Comparison of ENCODE assay signal across 8 cellular contexts in the genomic region with DNA sequence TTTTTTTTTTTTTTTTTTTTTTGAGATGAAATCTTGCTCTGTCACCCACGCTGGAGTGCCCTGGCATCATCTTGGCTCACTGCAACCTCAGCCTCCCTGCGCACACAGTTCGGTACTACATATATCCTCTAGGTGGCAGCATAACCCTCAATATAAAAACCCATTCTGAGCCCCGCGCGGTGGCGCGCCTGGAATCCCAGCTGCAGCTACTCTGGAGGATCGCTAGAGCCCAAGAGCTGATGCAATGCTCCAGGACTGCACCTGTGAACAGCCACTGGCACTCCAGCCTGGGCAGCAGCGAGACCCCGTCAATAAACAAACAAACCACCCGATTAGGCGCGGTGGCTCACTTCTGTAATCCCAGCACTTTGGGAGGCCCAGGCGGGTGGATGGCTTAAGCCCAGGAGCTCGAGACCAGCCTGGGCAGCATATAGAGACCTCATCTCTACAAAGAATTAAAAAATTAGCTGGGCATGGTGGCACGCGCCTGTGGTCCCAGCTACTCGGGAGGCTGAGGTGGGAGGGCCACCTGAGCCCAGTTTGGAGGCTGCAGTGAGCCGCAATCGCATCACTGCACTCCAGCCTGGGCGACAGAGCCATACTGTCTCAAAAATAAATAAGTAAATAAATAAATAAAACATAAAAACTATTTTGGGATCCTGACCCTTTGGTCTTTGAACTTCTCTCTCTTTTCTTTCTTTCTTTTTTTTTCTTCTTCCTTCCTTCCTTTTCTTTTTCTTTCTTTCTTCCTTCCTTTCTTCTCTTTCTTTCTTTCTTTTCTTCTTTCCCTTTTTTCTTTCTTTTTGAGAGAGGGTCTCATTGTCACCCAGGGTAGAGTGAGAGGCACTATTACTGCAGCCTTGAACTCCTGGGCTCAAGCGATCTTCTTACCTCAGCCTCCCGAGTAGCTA. TPM values are rescaled to one million over a fixed set of nuclear protein-coding genes. Genes with fewer than 3 reads are reported as not detected.
A peak's percentile ranks its signal among the peaks of the same experiment; 100 is the strongest.
DNase-seq lines count a peak whose midpoint lies in the region; ATAC-seq and TF ChIP-seq lines count a peak whose summit lies in the region.

No MANE protein-coding gene starts in this region.

- no peak for TF ChIP-seq POLR2A in prostate gland (IDR thresholded peaks at IDR 0.05)

- peaks cover 6% of the 10 kb centered on the region for H3K27me3 ChIP-seq in cardiac muscle cell
- H3K27me3 ChIP-seq in prostate gland (replicated peaks; ENCODE audit: insufficient read depth), result no peaks in the 10 kb centered on the region
- H3K27me3 ChIP-seq in aorta (ENCODE audit: control insufficient read depth in 1 of 2, insufficient read depth in 2 of 2, low read length in 1 of 2), result no peaks in the 10 kb centered on the region

- intact Hi-C loops in prostate gland (cut with DNase I) (loop anchor here (2.0 kb wide), 1 partner anchor 124 kb away; no protein-coding TSS in a partner anchor), aorta (cut with DNase I) (loop anchor here (2.0 to 10.0 kb wide), 5 partner anchors 122 to 312 kb away; no protein-coding TSS in a partner anchor)

- ATAC-seq in HG02798 (IDR thresholded peaks at IDR 0.05; ENCODE audit: poor library complexity, unreplicated experiment) (peak; percentile 94), aorta (ENCODE audit: low FRiP score) (peak; percentile 97)
- peak; percentile 96 for ATAC-seq in activated naive CD8-positive, alpha-beta T cell treated with anti-CD3 and anti-CD28 coated beads, Interleukin-2, amount 10 ng/mL, durations not matched to agents 7 days and 5 days (ENCODE audit: low read depth)

- no peaks in the 10 kb centered on the region for H3K36me3 ChIP-seq in cardiac muscle cell
- no peaks in the 10 kb centered on the region for H3K36me3 ChIP-seq in prostate gland
- no peaks in the 10 kb centered on the region for H3K36me3 ChIP-seq in aorta (ENCODE audit: control insufficient read depth in 1 of 2, insufficient read depth in 2 of 2, low read length in 1 of 2)

- no peaks in the 10 kb centered on the region for H3K36me3 Mint-ChIP-seq in activated naive CD8-positive, alpha-beta T cell treated with anti-CD3 and anti-CD28 coated beads, Interleukin-2, amount 10 ng/mL, durations not matched to agents 7 days and 5 days

- POLR2A ChIA-PET in activated naive CD8-positive, alpha-beta T cell treated with anti-CD3 and anti-CD28 coated beads, Interleukin-2, amount 10 ng/mL, durations not matched to agents 7 days and 5 days (lab: Charles Lee), result interaction anchor here (0.7 to 1.1 kb wide), 2 partner anchors 15 to 17 kb away, joined by 5 to 9 read pairs; a partner anchor contains a TSS

- no peak overlapping the region for H3K4me3 ChIP-seq in cardiac muscle cell
- H3K4me3 ChIP-seq in prostate gland, result no peak overlapping the region
- H3K4me3 ChIP-seq in aorta (ENCODE audit: low read length in 2 of 2), result no peak overlapping the region

- H3K9me3 ChIP-seq in cardiac muscle cell (ENCODE audit: low read depth) (no peaks in the 10 kb centered on the region), prostate gland (no peaks in the 10 kb centered on the region), aorta (ENCODE audit: control insufficient read depth, low read length) (no peaks in the 10 kb centered on the region)

- no peak overlapping the region for H3K27ac Mint-ChIP-seq in activated naive CD8-positive, alpha-beta T cell treated with anti-CD3 and anti-CD28 coated beads, Interleukin-2, amount 10 ng/mL, durations not matched to agents 7 days and 5 days

- H3K4me1 Mint-ChIP-seq in activated naive CD8-positive, alpha-beta T cell treated with anti-CD3 and anti-CD28 coated beads, Interleukin-2, amount 10 ng/mL, durations not matched to agents 7 days and 5 days, result peaks cover 6% of the 10 kb centered on the region

- 24% methylated on average over 24 of the region's 24 CpGs for WGBS in prostate gland
- 22 to 25% methylated on average over 24 of the region's 24 CpGs for WGBS in aorta, 2 donors

- no peak overlapping the region for H3K4me3 Mint-ChIP-seq in activated naive CD8-positive, alpha-beta T cell treated with anti-CD3 and anti-CD28 coated beads, Interleukin-2, amount 10 ng/mL, durations not matched to agents 7 days and 5 days

- DNase-seq in GM04503 (ENCODE audit: low read depth), result peak; percentile 31
- peak; percentile 94 for DNase-seq in NCI-H146 (lab: John Stamatoyannopoulos, UW)
- DNase-seq in SW480 (ENCODE audit: low spot score), result peak; percentile 94
- peak; percentile 73 for DNase-seq in activated naive CD8-positive, alpha-beta T cell treated with anti-CD3 and anti-CD28 coated beads, Interleukin-2, amount 10 ng/mL, durations not matched to agents 7 days and 5 days
- DNase-seq in cardiac muscle cell (ENCODE audit: low read depth in 1 of 2, low spot score in 1 of 2), result peak; percentile 90 to 95
- peak; percentile 87 for DNase-seq in prostate gland (ENCODE audit: low spot score)
- peak; percentile 92 to 95 for DNase-seq in aorta

- peaks cover 12% of the 10 kb centered on the region for H3K27me3 Mint-ChIP-seq in activated naive CD8-positive, alpha-beta T cell treated with anti-CD3 and anti-CD28 coated beads, Interleukin-2, amount 10 ng/mL, durations not matched to agents 7 days and 5 days

- H3K4me1 ChIP-seq in cardiac muscle cell (ENCODE audit: low read depth), result no peaks in the 10 kb centered on the region
- no peaks in the 10 kb centered on the region for H3K4me1 ChIP-seq in prostate gland (replicated peaks)
- no peaks in the 10 kb centered on the region for H3K4me1 ChIP-seq in aorta (ENCODE audit: control insufficient read depth in 1 of 2, insufficient read depth in 2 of 2, low read length in 2 of 2)

- H3K27ac ChIP-seq in cardiac muscle cell, result no peak overlapping the region
- H3K27ac ChIP-seq in prostate gland, result no peak overlapping the region
- H3K27ac ChIP-seq in aorta (ENCODE audit: low read depth in 1 of 2, low read length in 2 of 2), result no peak overlapping the region

- no peaks in the 10 kb centered on the region for H3K9me3 Mint-ChIP-seq in activated naive CD8-positive, alpha-beta T cell treated with anti-CD3 and anti-CD28 coated beads, Interleukin-2, amount 10 ng/mL, durations not matched to agents 7 days and 5 days

- TF ChIP-seq CTCF in cardiac muscle cell (IDR thresholded peaks at IDR 0.05; ENCODE audit: low read depth, low read length), result peak; percentile 63
- peak; percentile 46 to 89 (median 86) for TF ChIP-seq CTCF in prostate gland (IDR thresholded peaks at IDR 0.05)

RNA-seq across cellular contexts. Expression of a gene that starts 15.4 kb away (rescaled TPM):
- 10 to 100 TPM; 48.7 to 55.9 TPM for total RNA-seq in activated naive CD8-positive, alpha-beta T cell treated with anti-CD3 and anti-CD28 coated beads, Interleukin-2, amount 10 ng/mL, durations not matched to agents 7 days and 5 days
- 12.6 and 18.3 TPM in 2 replicates for total RNA-seq in cardiac muscle cell
- 16.3 and 20.8 TPM in 2 replicates for polyA plus RNA-seq in cardiac muscle cell
- total RNA-seq in prostate gland, result 10 to 100 TPM; 26.8 to 31.7 TPM
- 10 to 100 TPM; 36.0 to 48.7 TPM for total RNA-seq in aorta
- 10 to 100 TPM in 1 of 2 donors, 1 to 10 TPM in 1; 5.8 to 15.3 TPM for polyA plus RNA-seq in aorta

RNA-seq across cellular contexts. Expression of a gene that starts 16.1 kb away (rescaled TPM):
- total RNA-seq in activated naive CD8-positive, alpha-beta T cell treated with anti-CD3 and anti-CD28 coated beads, Interleukin-2, amount 10 ng/mL, durations not matched to agents 7 days and 5 days, result 1 to 10 TPM; 8.3 to 10.0 TPM
- total RNA-seq in cardiac muscle cell (24.5 and 48.7 TPM in 2 replicates), prostate gland (10 to 100 TPM; 29.7 to 85.5 TPM), aorta (10 to 100 TPM; 61.8 to 68.8 TPM)
- polyA plus RNA-seq in cardiac muscle cell (12.4 and 13.6 TPM in 2 replicates), aorta (10 to 100 TPM; 37.4 to 38.8 TPM)

Comparison
In these comparisons a context has a peak if more than half of its experiments do, and no peak if none do; other contexts are left out.
1. DNase-seq: peak in every context shown above with its lines; median percentile 94 in NCI-H146; 94 in SW480; 94 in aorta; 92 in cardiac muscle cell; 87 in prostate gland; 73 in activated naive CD8-positive, alpha-beta T cell treated with anti-CD3 and anti-CD28 coated beads, Interleukin-2, amount 10 ng/mL, durations not matched to agents 7 days and 5 days; 31 in GM04503.